8 cellular contexts compared by ENCODE assay signal in the genomic region with DNA sequence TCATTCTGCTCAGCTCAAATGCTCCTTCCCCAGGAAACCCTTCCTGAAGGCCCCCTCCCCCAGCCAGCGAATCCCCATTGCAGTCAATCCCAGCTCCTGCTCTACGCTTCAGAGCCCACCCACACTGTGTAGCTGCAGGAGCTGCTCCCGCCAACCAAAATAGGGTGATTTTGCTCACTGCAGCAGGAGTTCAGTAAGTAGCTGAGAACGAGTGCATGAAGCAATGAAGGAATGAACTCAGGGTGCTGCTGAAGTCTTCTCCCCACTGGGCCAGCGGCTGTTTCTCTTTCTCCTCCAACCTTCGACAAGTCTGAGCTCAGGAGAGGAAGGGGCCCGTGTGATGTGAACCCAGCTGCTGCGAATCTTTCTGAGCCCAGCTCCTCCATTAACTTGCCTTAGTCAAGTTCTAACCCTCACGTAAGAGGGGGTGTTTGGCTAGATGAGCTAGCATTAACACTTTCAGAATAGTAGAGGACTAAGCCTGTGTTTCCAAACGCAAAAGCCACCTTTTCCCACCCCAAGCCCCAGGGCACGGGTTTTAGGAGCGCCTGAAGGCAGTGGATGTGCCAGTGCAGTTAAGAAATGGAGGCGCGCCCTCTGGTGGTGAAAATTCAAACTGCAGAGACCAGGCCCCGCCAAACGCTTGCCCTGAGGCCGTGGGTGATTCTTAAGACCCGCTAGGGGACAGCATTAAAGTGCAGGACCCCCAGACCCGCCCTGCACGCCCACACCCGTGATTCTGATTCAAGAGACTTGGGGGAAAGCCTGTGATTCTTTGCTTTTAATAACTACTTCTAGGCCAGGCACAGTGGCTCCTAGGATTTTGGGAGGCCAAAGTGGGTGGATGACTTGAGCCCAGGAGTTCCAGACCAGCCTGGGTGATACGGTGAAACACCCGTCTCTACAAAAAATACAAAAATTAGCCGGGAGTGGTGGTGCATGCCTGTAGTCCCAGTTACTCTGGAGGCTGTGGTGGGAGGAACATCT. TPM values are rescaled to one million over a fixed set of nuclear protein-coding genes. Genes with fewer than 3 reads are reported as not detected.
DNase-seq lines count a peak whose midpoint lies in the region; ATAC-seq and TF ChIP-seq lines count a peak whose summit lies in the region.

No MANE protein-coding gene starts in this region.

- no peaks in the 10 kb centered on the region for H3K4me1 ChIP-seq in effector memory CD4-positive, alpha-beta T cell (ENCODE audit: control insufficient read depth, insufficient read depth, low read length, poor library complexity, severe bottlenecking)
- H3K4me1 ChIP-seq in mucosa of descending colon (ENCODE audit: low read depth), result no peaks in the 10 kb centered on the region

- peak; percentile 95 for TF ChIP-seq CTCF in C4-2B (conservative IDR thresholded peaks at IDR 0.05)
- peak; percentile 74 for TF ChIP-seq CTCF in mucosa of descending colon (IDR thresholded peaks at IDR 0.05)

- ATAC-seq in GM19395 (IDR thresholded peaks at IDR 0.05; ENCODE audit: unreplicated experiment), result peak; percentile 76
- ATAC-seq in mucosa of descending colon, result peak; percentile 67

- intact Hi-C loops in mucosa of descending colon (cut with DNase I, micrococcal nuclease), result no loop called here

- peaks cover 5% of the 10 kb centered on the region for H3K27me3 ChIP-seq in effector memory CD4-positive, alpha-beta T cell (replicated peaks; ENCODE audit: control insufficient read depth, insufficient read depth, low read length, poor library complexity, severe bottlenecking)

- H3K9me3 ChIP-seq in effector memory CD4-positive, alpha-beta T cell (ENCODE audit: control insufficient read depth, low read length), result no peaks in the 10 kb centered on the region
- no peaks in the 10 kb centered on the region for H3K9me3 ChIP-seq in mucosa of descending colon

- no peaks in the 10 kb centered on the region for H3K36me3 ChIP-seq in effector memory CD4-positive, alpha-beta T cell (ENCODE audit: control insufficient read depth, insufficient read depth, low read length)
- H3K36me3 ChIP-seq in mucosa of descending colon (ENCODE audit: low read depth), result no peaks in the 10 kb centered on the region

- no peak overlapping the region for H3K4me3 ChIP-seq in effector memory CD4-positive, alpha-beta T cell (ENCODE audit: insufficient read depth, low read depth, low read length, poor library complexity, severe bottlenecking)
- no peak overlapping the region for H3K4me3 ChIP-seq in mucosa of descending colon

- H3K27ac ChIP-seq in C4-2B, result no peak overlapping the region
- no peak overlapping the region for H3K27ac ChIP-seq in effector memory CD4-positive, alpha-beta T cell (ENCODE audit: insufficient read depth, low read length, poor library complexity, severe bottlenecking)

- peak; percentile 42 for DNase-seq in NCI-H1105 treated with DMSO at 0.1 percent for 48 hours (lab: John Stamatoyannopoulos, UW)
- DNase-seq in activated CD4-positive, alpha-beta T cell treated with anti-CD3 and anti-CD28 coated beads, Interleukin-2, amount 50 U/mL, for 24 hours (ENCODE audit: low read depth in 1 of 2, low spot score in 1 of 2), result peak; percentile 34 to 42
- peak in 2 of 3 donors; percentile 4 to 13 for DNase-seq in effector memory CD4-positive, alpha-beta T cell
- DNase-seq in mucosa of descending colon, result peak in 2 of 3 donors; percentile 63 to 68
- DNase-seq in stimulated activated naive CD4-positive, alpha-beta T cell treated with Interleukin-2 at 50 U/mL for 16 hours (lab: John Stamatoyannopoulos, UW), result peak; percentile 27
- no peak for DNase-seq in NCI-H146 treated with DMSO at 0.1 percent for 48 hours (lab: John Stamatoyannopoulos, UW; ENCODE audit: unreplicated experiment)

RNA-seq across cellular contexts. Expression of gene SERPINA4, which starts 11.9 kb away (rescaled TPM):
- total RNA-seq in mucosa of descending colon, result not detected

RNA-seq across cellular contexts. Expression of gene SERPINA5, which starts 31.9 kb away (rescaled TPM):
- total RNA-seq in mucosa of descending colon, result 1 to 10 TPM in 1 of 3 donors, under 1 TPM in 1, not detected in 1; 0.53 to 3.8 TPM

RNA-seq across cellular contexts. Expression of gene SERPINA12, which starts 40.0 kb away (rescaled TPM):
- total RNA-seq in mucosa of descending colon, result not detected
